In the genomic region with DNA sequence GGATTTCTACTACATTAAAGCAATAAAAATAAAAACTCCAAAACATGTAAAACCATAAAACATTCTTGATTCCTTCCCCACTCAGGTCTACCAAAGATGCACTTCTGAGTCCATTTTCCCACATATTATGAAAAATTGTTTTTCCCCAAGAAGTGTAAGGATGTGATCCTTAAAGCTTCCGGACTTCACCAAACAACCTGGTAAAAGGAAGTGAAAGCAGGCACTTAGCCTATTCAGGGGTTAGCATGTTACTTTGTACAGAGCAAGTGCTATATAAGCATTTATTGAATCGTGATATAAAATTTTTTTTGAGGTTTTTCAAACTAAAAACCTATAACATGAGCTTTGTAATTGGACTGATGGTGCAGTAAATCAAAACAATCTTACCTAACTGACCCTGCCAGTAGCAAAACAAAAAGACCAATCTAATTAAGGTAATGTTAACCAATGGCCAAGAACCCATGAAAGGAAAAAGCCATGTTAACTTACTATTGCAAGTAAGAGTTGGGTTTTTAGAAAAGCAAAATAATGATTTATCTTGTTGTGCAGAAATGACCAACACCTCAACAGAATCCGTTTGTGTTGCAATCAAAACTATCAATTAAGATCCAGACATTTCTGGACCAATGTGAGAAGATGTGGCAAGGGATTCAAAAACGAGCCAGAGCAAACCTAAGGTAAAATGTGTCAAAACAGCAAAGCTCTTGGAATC, we compare ENCODE assay signal across 8 cellular contexts. TPM values are rescaled to one million over a fixed set of nuclear protein-coding genes. Genes with fewer than 3 reads are reported as not detected.
A peak's percentile ranks its signal among the peaks of the same experiment; 100 is the strongest.
DNase-seq lines count a peak whose midpoint lies in the region; ATAC-seq and TF ChIP-seq lines count a peak whose summit lies in the region.

No MANE protein-coding gene starts in this region.

- WGBS in H9 (ENCODE audit: extremely low coverage, insufficient read length, low lambda C conversion rate): no CpG with 5 or more reads among the region's 4 CpGs
- WGBS in gastroesophageal sphincter (ENCODE audit: low coverage in 1 of 2), 2 donors: 11% methylated on average over 4 of the region's 4 CpGs

- no peaks in the 10 kb centered on the region for H4K20me1 ChIP-seq in H9 (ENCODE audit: control insufficient read depth, insufficient read depth, insufficient read length)

- H3K4me2 ChIP-seq in H9 (ENCODE audit: insufficient read depth, insufficient read length, low read length): peak overlapping the region; percentile 97

- no peak for TF ChIP-seq EP300 in gastroesophageal sphincter (IDR thresholded peaks at IDR 0.05)

- H3K23me2 ChIP-seq in H9 (ENCODE audit: insufficient read length, low read depth, low read length, poor library complexity, severe bottlenecking): peaks cover 13% of the 10 kb centered on the region

- no peak overlapping the region for H2BK5ac ChIP-seq in H9 (ENCODE audit: insufficient read length, low read length)

- H3K9me3 ChIP-seq in H9 (ENCODE audit: control insufficient read depth, low read depth, low read length) (no peaks in the 10 kb centered on the region), gastroesophageal sphincter (no peaks in the 10 kb centered on the region)

- peaks cover 0 to 9% (median 4%) of the 10 kb centered on the region in 3 experiments; a peak in 6 of 7 replicates for H3K36me3 Mint-ChIP-seq in H9 (ENCODE audit: insufficient read depth in 1 of 3, low read depth in 3 of 3)
- peaks cover 13% of the 10 kb centered on the region for H3K36me3 Mint-ChIP-seq in T-cell

- peak overlapping the region; percentile 99 for H3K9ac ChIP-seq in H9 (ENCODE audit: extremely low read depth, insufficient read length, low read length)

- H3K18ac ChIP-seq in H9 (ENCODE audit: insufficient read length, low read depth, low read length): no peak overlapping the region

- H3K79me2 ChIP-seq in H9 (ENCODE audit: insufficient read depth, low read length): peaks cover 57% of the 10 kb centered on the region

- H3K4me3 Mint-ChIP-seq in H9 (peak overlapping the region; percentile 94 to 97), T-cell (peak overlapping the region; percentile 90 to 98 (median 98))

- H3K27me3 Mint-ChIP-seq in H9 (ENCODE audit: low read depth): no peaks in the 10 kb centered on the region
- no peaks in the 10 kb centered on the region for H3K27me3 Mint-ChIP-seq in T-cell

- no peak overlapping the region for H2AK5ac ChIP-seq in H9 (ENCODE audit: insufficient read length, low read length)

- H2BK15ac ChIP-seq in H9 (ENCODE audit: low read depth, low read length): no peak overlapping the region

- H3K27me3 ChIP-seq in H9 (ENCODE audit: insufficient read depth, low read length): no peaks in the 10 kb centered on the region
- H3K27me3 ChIP-seq in gastroesophageal sphincter: no peaks in the 10 kb centered on the region

- ATAC-seq in T-cell (replicated peaks in 1 of 4) (no peak), gastroesophageal sphincter (no peak), HG03045 (IDR thresholded peaks at IDR 0.05; ENCODE audit: unreplicated experiment) (no peak)

- no peak overlapping the region for H4K8ac ChIP-seq in H9 (replicated peaks; ENCODE audit: insufficient read length, low read depth, low read length)

- 0 out of 7 replicates have a peak overlapping the region, but pooled peaks of 1 of the 3 experiments have one; percentile 96 for H3K27ac Mint-ChIP-seq in H9
- peak overlapping the region; percentile 96 to 98 for H3K27ac Mint-ChIP-seq in T-cell

- peaks cover 9% of the 10 kb centered on the region for H3K79me1 ChIP-seq in H9 (ENCODE audit: insufficient read depth, low read depth, low read length, poor library complexity, severe bottlenecking)

- H3K56ac ChIP-seq in H9 (ENCODE audit: insufficient read length, low read depth, low read length): no peak overlapping the region

- no peak overlapping the region for H4K91ac ChIP-seq in H9 (ENCODE audit: insufficient read length, low read depth, low read length)

- no peak overlapping the region for H4K5ac ChIP-seq in H9 (ENCODE audit: insufficient read length, low read depth, low read length)

- no peak for TF ChIP-seq POLR2A in gastroesophageal sphincter (IDR thresholded peaks at IDR 0.05)

- no peak for TF ChIP-seq CTCF in H9 (conservative IDR thresholded peaks at IDR 0.05)
- no peak for TF ChIP-seq CTCF in gastroesophageal sphincter (IDR thresholded peaks at IDR 0.05)

- CTCF ChIA-PET in T-cell (lab: Charles Lee): interaction anchor here in 1 of 2 donors (0.6 kb wide), 1 partner anchor 120 kb away, joined by 3 read pairs; no protein-coding TSS in a partner anchor

- H3K4me1 ChIP-seq in H9 (ENCODE audit: insufficient read depth, low read length) (peaks cover 4% of the 10 kb centered on the region; the same call in 1 of the 2 replicates), gastroesophageal sphincter (peaks cover 15 to 78% (median 38%) of the 10 kb centered on the region in 3 donors)

- peaks cover 0 to 2% of the 10 kb centered on the region in 2 experiments; a peak in 1 of 5 replicates for H3K9me3 Mint-ChIP-seq in H9
- H3K9me3 Mint-ChIP-seq in T-cell: no peaks in the 10 kb centered on the region

- H3T11ph ChIP-seq in H9 (ENCODE audit: low read length): no peak overlapping the region

- H3K23ac ChIP-seq in H9 (ENCODE audit: insufficient read length, low read depth, low read length): no peak overlapping the region

- H3K4me3 ChIP-seq in gastroesophageal sphincter: peak overlapping the region; percentile 60 to 97
- peak overlapping the region in 6 of 7 experiments; percentile 68 to 99 (median 84) for H3K4me3 ChIP-seq in skin epidermis

- H3K4me1 Mint-ChIP-seq in H9 (peaks cover 41 to 48% of the 10 kb centered on the region in 2 experiments), T-cell (peaks cover 67 to 73% (median 73%) of the 10 kb centered on the region in 3 donors)

- H3K27ac ChIP-seq in H9 (ENCODE audit: insufficient read length, low read depth, low read length): no peak overlapping the region
- H3K27ac ChIP-seq in gastroesophageal sphincter: peak overlapping the region in 3 of 4 donors; percentile 98 to 99 (median 98)
- peak overlapping the region in 17 of 21 experiments; percentile 91 to 98 (median 95) for H3K27ac ChIP-seq in skin epidermis

- DNase-seq in H9 (no peak), T-cell (no peak), SHP77 (lab: John Stamatoyannopoulos, UW) (no peak), retina (no peak)
- no peak for DNase-seq in activated CD8-positive, alpha-beta memory T cell treated with anti-CD3 and anti-CD28 coated beads, Interleukin-2, amount 50 U/mL, for 4 hours

- no peak overlapping the region for H3K4ac ChIP-seq in H9 (ENCODE audit: low read depth, low read length)

- H3K14ac ChIP-seq in H9 (ENCODE audit: insufficient read depth, low read length): no peak overlapping the region

- H2BK120ac ChIP-seq in H9 (ENCODE audit: low read depth, low read length, poor library complexity, severe bottlenecking): no peak overlapping the region

- H2BK12ac ChIP-seq in H9 (ENCODE audit: insufficient read length, low read depth, low read length): no peak overlapping the region

- no peak overlapping the region for H2BK20ac ChIP-seq in H9 (ENCODE audit: low read depth, low read length, poor library complexity, severe bottlenecking)

- no peak overlapping the region for H2AFZ ChIP-seq in H9 (ENCODE audit: low read length)

- H3K36me3 ChIP-seq in gastroesophageal sphincter: no peaks in the 10 kb centered on the region

- POLR2A ChIA-PET in T-cell (lab: Charles Lee): interaction anchor here in 1 of 2 donors (0.6 kb wide), 1 partner anchor 131 kb away, joined by 4 read pairs; no protein-coding TSS in a partner anchor

RNA-seq across cellular contexts. Expression of gene SETD2, which starts 1.8 kb away (rescaled TPM):
- total RNA-seq in H9 (2021) (57.4 and 60.8 TPM in 2 replicates), T-cell (10 to 100 TPM; 58.1 to 84.6 (median 63.9) TPM), gastroesophageal sphincter (10 to 100 TPM; 54.0 to 70.2 (median 58.5) TPM)
